Comparison of ENCODE assay signal across 2 cellular contexts in genomic region chr6:15739353-15739752, GRCh38.
TF ChIP-seq lines count a peak whose summit lies in the region.

No MANE protein-coding gene starts in this region.

TF ChIP-seq in GM23338, 12 proteins besides CTCF, POLR2A, EP300 and RAD21:
- TF ChIP-seq, protein P1, sequence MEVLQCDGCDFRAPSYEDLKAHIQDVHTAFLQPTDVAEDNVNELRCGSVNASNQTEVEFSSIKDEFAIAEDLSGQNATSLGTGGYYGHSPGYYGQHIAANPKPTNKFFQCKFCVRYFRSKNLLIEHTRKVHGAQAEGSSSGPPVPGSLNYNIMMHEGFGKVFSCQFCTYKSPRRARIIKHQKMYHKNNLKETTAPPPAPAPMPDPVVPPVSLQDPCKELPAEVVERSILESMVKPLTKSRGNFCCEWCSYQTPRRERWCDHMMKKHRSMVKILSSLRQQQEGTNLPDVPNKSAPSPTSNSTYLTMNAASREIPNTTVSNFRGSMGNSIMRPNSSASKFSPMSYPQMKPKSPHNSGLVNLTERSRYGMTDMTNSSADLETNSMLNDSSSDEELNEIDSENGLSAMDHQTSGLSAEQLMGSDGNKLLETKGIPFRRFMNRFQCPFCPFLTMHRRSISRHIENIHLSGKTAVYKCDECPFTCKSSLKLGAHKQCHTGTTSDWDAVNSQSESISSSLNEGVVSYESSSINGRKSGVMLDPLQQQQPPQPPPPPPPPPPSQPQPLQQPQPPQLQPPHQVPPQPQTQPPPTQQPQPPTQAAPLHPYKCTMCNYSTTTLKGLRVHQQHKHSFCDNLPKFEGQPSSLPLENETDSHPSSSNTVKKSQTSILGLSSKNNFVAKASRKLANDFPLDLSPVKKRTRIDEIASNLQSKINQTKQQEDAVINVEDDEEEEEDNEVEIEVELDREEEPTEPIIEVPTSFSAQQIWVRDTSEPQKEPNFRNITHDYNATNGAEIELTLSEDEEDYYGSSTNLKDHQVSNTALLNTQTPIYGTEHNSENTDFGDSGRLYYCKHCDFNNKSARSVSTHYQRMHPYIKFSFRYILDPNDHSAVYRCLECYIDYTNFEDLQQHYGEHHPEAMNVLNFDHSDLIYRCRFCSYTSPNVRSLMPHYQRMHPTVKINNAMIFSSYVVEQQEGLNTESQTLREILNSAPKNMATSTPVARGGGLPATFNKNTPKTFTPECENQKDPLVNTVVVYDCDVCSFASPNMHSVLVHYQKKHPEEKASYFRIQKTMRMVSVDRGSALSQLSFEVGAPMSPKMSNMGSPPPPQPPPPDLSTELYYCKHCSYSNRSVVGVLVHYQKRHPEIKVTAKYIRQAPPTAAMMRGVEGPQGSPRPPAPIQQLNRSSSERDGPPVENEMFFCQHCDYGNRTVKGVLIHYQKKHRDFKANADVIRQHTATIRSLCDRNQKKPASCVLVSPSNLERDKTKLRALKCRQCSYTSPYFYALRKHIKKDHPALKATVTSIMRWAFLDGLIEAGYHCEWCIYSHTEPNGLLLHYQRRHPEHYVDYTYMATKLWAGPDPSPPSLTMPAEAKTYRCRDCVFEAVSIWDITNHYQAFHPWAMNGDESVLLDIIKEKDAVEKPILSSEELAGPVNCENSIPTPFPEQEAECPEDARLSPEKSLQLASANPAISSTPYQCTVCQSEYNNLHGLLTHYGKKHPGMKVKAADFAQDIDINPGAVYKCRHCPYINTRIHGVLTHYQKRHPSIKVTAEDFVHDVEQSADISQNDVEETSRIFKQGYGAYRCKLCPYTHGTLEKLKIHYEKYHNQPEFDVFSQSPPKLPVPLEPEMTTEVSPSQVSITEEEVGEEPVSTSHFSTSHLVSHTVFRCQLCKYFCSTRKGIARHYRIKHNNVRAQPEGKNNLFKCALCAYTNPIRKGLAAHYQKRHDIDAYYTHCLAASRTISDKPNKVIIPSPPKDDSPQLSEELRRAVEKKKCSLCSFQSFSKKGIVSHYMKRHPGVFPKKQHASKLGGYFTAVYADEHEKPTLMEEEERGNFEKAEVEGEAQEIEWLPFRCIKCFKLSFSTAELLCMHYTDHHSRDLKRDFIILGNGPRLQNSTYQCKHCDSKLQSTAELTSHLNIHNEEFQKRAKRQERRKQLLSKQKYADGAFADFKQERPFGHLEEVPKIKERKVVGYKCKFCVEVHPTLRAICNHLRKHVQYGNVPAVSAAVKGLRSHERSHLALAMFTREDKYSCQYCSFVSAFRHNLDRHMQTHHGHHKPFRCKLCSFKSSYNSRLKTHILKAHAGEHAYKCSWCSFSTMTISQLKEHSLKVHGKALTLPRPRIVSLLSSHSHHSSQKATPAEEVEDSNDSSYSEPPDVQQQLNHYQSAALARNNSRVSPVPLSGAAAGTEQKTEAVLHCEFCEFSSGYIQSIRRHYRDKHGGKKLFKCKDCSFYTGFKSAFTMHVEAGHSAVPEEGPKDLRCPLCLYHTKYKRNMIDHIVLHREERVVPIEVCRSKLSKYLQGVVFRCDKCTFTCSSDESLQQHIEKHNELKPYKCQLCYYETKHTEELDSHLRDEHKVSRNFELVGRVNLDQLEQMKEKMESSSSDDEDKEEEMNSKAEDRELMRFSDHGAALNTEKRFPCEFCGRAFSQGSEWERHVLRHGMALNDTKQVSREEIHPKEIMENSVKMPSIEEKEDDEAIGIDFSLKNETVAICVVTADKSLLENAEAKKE (CRISPR knock-in tag; IDR thresholded peaks at IDR 0.05), result no peak
- TF ChIP-seq, protein P2, sequence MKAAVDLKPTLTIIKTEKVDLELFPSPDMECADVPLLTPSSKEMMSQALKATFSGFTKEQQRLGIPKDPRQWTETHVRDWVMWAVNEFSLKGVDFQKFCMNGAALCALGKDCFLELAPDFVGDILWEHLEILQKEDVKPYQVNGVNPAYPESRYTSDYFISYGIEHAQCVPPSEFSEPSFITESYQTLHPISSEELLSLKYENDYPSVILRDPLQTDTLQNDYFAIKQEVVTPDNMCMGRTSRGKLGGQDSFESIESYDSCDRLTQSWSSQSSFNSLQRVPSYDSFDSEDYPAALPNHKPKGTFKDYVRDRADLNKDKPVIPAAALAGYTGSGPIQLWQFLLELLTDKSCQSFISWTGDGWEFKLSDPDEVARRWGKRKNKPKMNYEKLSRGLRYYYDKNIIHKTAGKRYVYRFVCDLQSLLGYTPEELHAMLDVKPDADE (IDR thresholded peaks at IDR 0.05), result no peak
- TF ChIP-seq CREB1 (CRISPR knock-in tag; IDR thresholded peaks at IDR 0.05; ENCODE audit: low read depth), result no peak

TF ChIP-seq in K562, 482 proteins besides CTCF, POLR2A, EP300 and RAD21 (continued from another document):
- TF ChIP-seq, protein P3, sequence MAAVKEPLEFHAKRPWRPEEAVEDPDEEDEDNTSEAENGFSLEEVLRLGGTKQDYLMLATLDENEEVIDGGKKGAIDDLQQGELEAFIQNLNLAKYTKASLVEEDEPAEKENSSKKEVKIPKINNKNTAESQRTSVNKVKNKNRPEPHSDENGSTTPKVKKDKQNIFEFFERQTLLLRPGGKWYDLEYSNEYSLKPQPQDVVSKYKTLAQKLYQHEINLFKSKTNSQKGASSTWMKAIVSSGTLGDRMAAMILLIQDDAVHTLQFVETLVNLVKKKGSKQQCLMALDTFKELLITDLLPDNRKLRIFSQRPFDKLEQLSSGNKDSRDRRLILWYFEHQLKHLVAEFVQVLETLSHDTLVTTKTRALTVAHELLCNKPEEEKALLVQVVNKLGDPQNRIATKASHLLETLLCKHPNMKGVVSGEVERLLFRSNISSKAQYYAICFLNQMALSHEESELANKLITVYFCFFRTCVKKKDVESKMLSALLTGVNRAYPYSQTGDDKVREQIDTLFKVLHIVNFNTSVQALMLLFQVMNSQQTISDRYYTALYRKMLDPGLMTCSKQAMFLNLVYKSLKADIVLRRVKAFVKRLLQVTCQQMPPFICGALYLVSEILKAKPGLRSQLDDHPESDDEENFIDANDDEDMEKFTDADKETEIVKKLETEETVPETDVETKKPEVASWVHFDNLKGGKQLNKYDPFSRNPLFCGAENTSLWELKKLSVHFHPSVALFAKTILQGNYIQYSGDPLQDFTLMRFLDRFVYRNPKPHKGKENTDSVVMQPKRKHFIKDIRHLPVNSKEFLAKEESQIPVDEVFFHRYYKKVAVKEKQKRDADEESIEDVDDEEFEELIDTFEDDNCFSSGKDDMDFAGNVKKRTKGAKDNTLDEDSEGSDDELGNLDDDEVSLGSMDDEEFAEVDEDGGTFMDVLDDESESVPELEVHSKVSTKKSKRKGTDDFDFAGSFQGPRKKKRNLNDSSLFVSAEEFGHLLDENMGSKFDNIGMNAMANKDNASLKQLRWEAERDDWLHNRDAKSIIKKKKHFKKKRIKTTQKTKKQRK (IDR thresholded peaks at IDR 0.05; ENCODE audit: borderline replicate concordance, low read depth, low read length), result no peak
- TF ChIP-seq NELFE (IDR thresholded peaks at IDR 0.05; ENCODE audit: insufficient read depth, insufficient read length), result no peak
- TF ChIP-seq SRSF3 (IDR thresholded peaks at IDR 0.05; ENCODE audit: insufficient read depth, low read length), result no peak
- TF ChIP-seq HNRNPK (IDR thresholded peaks at IDR 0.05; ENCODE audit: low read depth, low read length, poor library complexity, severe bottlenecking), result no peak
- TF ChIP-seq U2AF2 (optimal IDR thresholded peaks at IDR 0.05; ENCODE audit: low read depth, low read length), result no peak
- TF ChIP-seq ZBTB9 (CRISPR knock-in tag; IDR thresholded peaks at IDR 0.05), result no peak
- TF ChIP-seq POLR2H (tag; IDR thresholded peaks at IDR 0.05; ENCODE audit: low read depth), result no peak
- no peak for TF ChIP-seq ESRRB (CRISPR knock-in tag; IDR thresholded peaks at IDR 0.05; ENCODE audit: borderline replicate concordance)
- no peak for TF ChIP-seq MEF2D (tag; conservative IDR thresholded peaks at IDR 0.05; ENCODE audit: low read depth)
- no peak for TF ChIP-seq ARID2 (IDR thresholded peaks at IDR 0.05)
- TF ChIP-seq RNF2 (IDR thresholded peaks at IDR 0.05), result no peak
